In the genomic region with DNA sequence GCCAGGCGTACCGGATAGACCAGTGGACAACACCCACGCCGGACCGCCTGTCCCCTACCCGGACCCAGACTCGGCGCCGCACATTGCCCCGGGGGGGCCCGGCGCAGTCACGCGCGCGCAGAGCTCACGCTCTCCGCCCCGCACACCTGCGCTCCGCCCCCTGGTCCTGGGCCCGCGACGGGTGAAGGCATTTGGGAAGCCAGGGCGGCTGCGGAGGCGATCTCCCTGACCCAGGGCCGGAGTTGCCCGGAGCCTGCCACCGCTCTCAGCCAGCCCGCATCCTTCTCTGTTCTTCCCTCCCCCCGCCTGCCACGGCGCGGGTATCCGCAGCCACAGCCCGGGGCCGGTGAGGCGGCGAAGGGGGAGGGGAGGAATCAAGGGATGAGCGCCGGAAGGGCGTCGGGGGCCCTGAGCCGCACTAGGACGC, we compare ENCODE assay signal across 8 cellular contexts. TPM values are rescaled to one million over a fixed set of nuclear protein-coding genes. Genes with fewer than 3 reads are reported as not detected.
DNase-seq lines count a peak whose midpoint lies in the region; ATAC-seq and TF ChIP-seq lines count a peak whose summit lies in the region.

No MANE protein-coding gene starts in this region.

- H3K27ac ChIP-seq in PC-3 (ENCODE audit: low read length), result no peak overlapping the region
- peak overlapping the region; percentile 45 to 92 (median 78) for H3K27ac ChIP-seq in gastrocnemius medialis

- H3K4me3 ChIP-seq in GM12865 (ENCODE audit: low read depth, low read length) (peak overlapping the region; percentile 79), PC-3 (ENCODE audit: low read length) (peak overlapping the region; percentile 98), gastrocnemius medialis (peak overlapping the region; percentile 64 to 91 (median 88))

- peak overlapping the region; percentile 96 for H2AFZ ChIP-seq in PC-3 (ENCODE audit: low read length)

- no peaks in the 10 kb centered on the region for H3K9me2 ChIP-seq in PC-3 (replicated peaks; ENCODE audit: low read length)

- ATAC-seq in PC-3 (peak; percentile 8), left cardiac atrium (peak; percentile 18 to 36), gastrocnemius medialis (peak; percentile 13 to 26)

- peak; percentile 50 for DNase-seq in GM12865 (ENCODE audit: low read depth)
- DNase-seq in HFFc6, result no peak
- no peak for DNase-seq in PC-3
- peak in 3 of 4 experiments; percentile 34 to 45 (median 45) for DNase-seq in activated naive CD4-positive, alpha-beta T cell (lab: John Stamatoyannopoulos, UW)
- no peak for DNase-seq in left cardiac atrium
- DNase-seq in gastrocnemius medialis, result no peak
- DNase-seq in NK-92 treated with Interleukin-12 subunit alpha and Interleukin-12 subunit beta, amount 100 ng/mL, for 24 hours (lab: John Stamatoyannopoulos, UW), result no peak
- no peak for DNase-seq in NCI-H226

- peaks cover 41% of the 10 kb centered on the region for H3K79me2 ChIP-seq in PC-3 (ENCODE audit: low read length)

- peaks cover 27% of the 10 kb centered on the region for H3K36me3 Mint-ChIP-seq in HFFc6 (ENCODE audit: low read depth)

- no peaks in the 10 kb centered on the region for H3F3A ChIP-seq in PC-3 (ENCODE audit: low read length, unreplicated experiment)

- TF ChIP-seq POLR2A in gastrocnemius medialis (IDR thresholded peaks at IDR 0.05), result no peak

- H3K27me3 ChIP-seq in PC-3 (ENCODE audit: low read length) (no peaks in the 10 kb centered on the region), gastrocnemius medialis (peaks cover 5 to 16% (median 12%) of the 10 kb centered on the region in 3 donors)

- POLR2A ChIA-PET in PC-3 (lab: Charles Lee; ENCODE audit: unreplicated experiment), result interaction anchor here (1.3 kb wide), 1 partner anchor 19 kb away, joined by 4 read pairs; the partner anchor contains the start of gene DIAPH1

- H4K20me1 ChIP-seq in PC-3 (ENCODE audit: low read length), result peaks cover 11% of the 10 kb centered on the region; the same call in 1 of the 2 replicates

- H3K9me3 ChIP-seq in PC-3 (ENCODE audit: low read length), result no peaks in the 10 kb centered on the region
- H3K9me3 ChIP-seq in gastrocnemius medialis, result no peaks in the 10 kb centered on the region

- intact Hi-C loops in PC-3 (cut with micrococcal nuclease) (loop anchor here (2.0 kb wide), 1 partner anchor 18 kb away; the partner anchor contains the start of gene DIAPH1), left cardiac atrium (cut with DNase I) (no loop called here), gastrocnemius medialis (cut with DNase I; ENCODE audit: low total_unique reads) (no loop called here)

- in situ Hi-C loops in gastrocnemius medialis (cut with MboI; ENCODE audit: low sequenced_read_pairs in 4 of 4), result no loop called here

- H3K4me2 ChIP-seq in PC-3 (ENCODE audit: low read length), result peak overlapping the region; percentile 94

- H3K36me3 ChIP-seq in PC-3 (ENCODE audit: low read depth, low read length), result no peaks in the 10 kb centered on the region
- H3K36me3 ChIP-seq in gastrocnemius medialis, result peaks cover 0 to 2% of the 10 kb centered on the region in 2 donors

- no peak overlapping the region for H3K27ac Mint-ChIP-seq in HFFc6

- no peaks in the 10 kb centered on the region for H3K9me3 Mint-ChIP-seq in HFFc6

- CTCF ChIA-PET in PC-3 (lab: Charles Lee), result interaction anchor here (1.7 to 2.1 kb wide), 2 partner anchors 18 to 45 kb away, joined by 7 to 16 read pairs; partner anchors contain the start of gene DIAPH1

- TSS peak; percentile 53 for BruUV-seq in PC-3 (replicated peaks; lab: Mats Ljungman, UMichigan)

- H3K27me3 Mint-ChIP-seq in HFFc6 (ENCODE audit: insufficient read depth), result no peaks in the 10 kb centered on the region

- H3K4me1 ChIP-seq in PC-3 (ENCODE audit: insufficient read depth, low read length) (peaks cover 40% of the 10 kb centered on the region), gastrocnemius medialis (peaks cover 22 to 23% of the 10 kb centered on the region in 2 donors)

- TF ChIP-seq CTCF in GM12865 (IDR thresholded peaks at IDR 0.05; ENCODE audit: insufficient read depth, low read depth, low read length, missing control alignments) (no peak), HFFc6 (IDR thresholded peaks at IDR 0.05) (no peak), PC-3 (conservative IDR thresholded peaks at IDR 0.05; ENCODE audit: low read depth, low read length) (no peak), gastrocnemius medialis (IDR thresholded peaks at IDR 0.05 in 4 of 5, conservative IDR thresholded peaks at IDR 0.05 in 1 of 5) (no peak)

- H3K4me1 Mint-ChIP-seq in HFFc6 (ENCODE audit: low read depth), result peaks cover 50% of the 10 kb centered on the region

- H3K9ac ChIP-seq in PC-3 (ENCODE audit: low read length), result peak overlapping the region; percentile 93

- peak overlapping the region; percentile 98 for H3K4me3 Mint-ChIP-seq in HFFc6

RNA-seq across cellular contexts. Expression of gene RELL2, which starts 0.5 kb away (rescaled TPM):
- total RNA-seq in HFFc6 (2021; fragmentation: NEBNext Ultra II Directional; extraction: Animal tissue kit (Norgen Biotek cat#: 25700)), result 1 to 10 TPM; 2.2 to 4.4 (median 3.0) TPM
- total RNA-seq in PC-3 (2014; rRNA removed) (4.1 and 5.6 TPM in 2 replicates), left cardiac atrium (1 to 10 TPM; 1.4 to 1.6 TPM), gastrocnemius medialis (1 to 10 TPM in 1 of 4 donors, under 1 TPM in 1, not detected in 2; 0.16 to 1.1 TPM)

RNA-seq across cellular contexts. Expression of gene HDAC3, which starts 0.6 kb away (rescaled TPM):
- total RNA-seq in HFFc6 (2021; fragmentation: NEBNext Ultra II Directional; extraction: Animal tissue kit (Norgen Biotek cat#: 25700)), result 10 to 100 TPM; 52.1 to 63.7 (median 55.1) TPM
- total RNA-seq in PC-3 (2014; rRNA removed), result 66.8 and 82.9 TPM in 2 replicates
- total RNA-seq in left cardiac atrium, result 10 to 100 TPM; 21.1 to 29.8 TPM
- 10 to 100 TPM; 29.8 to 40.7 (median 35.7) TPM for total RNA-seq in gastrocnemius medialis

RNA-seq across cellular contexts. Expression of gene FCHSD1, which starts 13.9 kb away (rescaled TPM):
- total RNA-seq in HFFc6 (2021; fragmentation: NEBNext Ultra II Directional; extraction: Animal tissue kit (Norgen Biotek cat#: 25700)), result 10 to 100 TPM; 20.8 to 31.7 (median 25.3) TPM
- total RNA-seq in PC-3 (2014; rRNA removed) (17.2 and 22.7 TPM in 2 replicates), left cardiac atrium (1 to 10 TPM; 6.1 to 7.3 TPM), gastrocnemius medialis (1 to 10 TPM in 1 of 4 donors, under 1 TPM in 3; 0.32 to 2.6 (median 0.65) TPM)

RNA-seq across cellular contexts. Expression of gene DIAPH1, which starts 18.5 kb away (rescaled TPM):
- 100 to 1,000 TPM; 105 to 119 (median 109) TPM for total RNA-seq in HFFc6 (2021; fragmentation: NEBNext Ultra II Directional; extraction: Animal tissue kit (Norgen Biotek cat#: 25700))
- 51.9 and 106 TPM in 2 replicates for total RNA-seq in PC-3 (2014; rRNA removed)
- 10 to 100 TPM; 25.9 to 39.4 TPM for total RNA-seq in left cardiac atrium
- total RNA-seq in gastrocnemius medialis, result 100 to 1,000 TPM in 3 of 4 donors, 10 to 100 TPM in 1; 98.3 to 324 (median 214) TPM

RNA-seq across cellular contexts. Expression of gene ARAP3, which starts 44.8 kb away (rescaled TPM):
- total RNA-seq in HFFc6 (2021; fragmentation: NEBNext Ultra II Directional; extraction: Animal tissue kit (Norgen Biotek cat#: 25700)), result 10 to 100 TPM in 5 of 6 experiments, 1 to 10 TPM in 1; 9.0 to 14.7 (median 13.2) TPM
- total RNA-seq in PC-3 (2014; rRNA removed) (7.1 and 14.2 TPM in 2 replicates), left cardiac atrium (10 to 100 TPM; 10.1 to 18.7 TPM), gastrocnemius medialis (1 to 10 TPM; 1.6 to 5.5 (median 3.0) TPM)

Comparison
In these comparisons a context has a peak if more than half of its experiments do, and no peak if none do; other contexts are left out.
1. DNase-seq: peak in GM12865 (single experiment) and activated naive CD4-positive, alpha-beta T cell (3 of 4); none in HFFc6 (single experiment), PC-3 (single experiment), left cardiac atrium (single experiment), gastrocnemius medialis (0 of 2), NK-92 treated with Interleukin-12 subunit alpha and Interleukin-12 subunit beta, amount 100 ng/mL, for 24 hours (single experiment) and NCI-H226 (single experiment).
2. Peak in every context shown above with its lines, with median percentiles within 50 percentile points of each other: H3K4me3 ChIP-seq and ATAC-seq.